ENCODE assay signal across 12 cellular contexts in genomic region chr9:84823426-84824271, GRCh38.
DNase-seq lines count a peak whose midpoint lies in the region; ATAC-seq and TF ChIP-seq lines count a peak whose summit lies in the region.
"Had no signal": no experiment of that assay in that cellular context is flagged by ENCODE, and none has a peak within 500 bp of the region (broad histone marks: within the 10 kb centered on the region; RNA-seq: fewer than 3 reads in every experiment).

No MANE protein-coding gene starts in this region.

- no peaks in the 10 kb centered on the region for H3K4me1 ChIP-seq in PC-3 (ENCODE audit: insufficient read depth, low read length)
- H3K4me1 ChIP-seq in uterus: no peaks in the 10 kb centered on the region

- H3K9me3 ChIP-seq in PC-3 (ENCODE audit: low read length) (no peaks in the 10 kb centered on the region), uterus (no peaks in the 10 kb centered on the region)

- CTCF ChIA-PET in GM10248 (lab: Yijun Ruan, JAX) (interaction anchor here (0.9 kb wide), 1 partner anchor 28 kb away, joined by 3 read pairs; no protein-coding TSS in a partner anchor), PC-3 (lab: Charles Lee) (no interaction called here)

- H3K27me3 Mint-ChIP-seq in HFFc6 (ENCODE audit: insufficient read depth): no peaks in the 10 kb centered on the region; the same call in 1 of the 2 replicates

- no peaks in the 10 kb centered on the region for H4K20me1 ChIP-seq in PC-3 (ENCODE audit: low read length)

- H3K36me3 ChIP-seq in PC-3 (ENCODE audit: low read depth, low read length) (no peaks in the 10 kb centered on the region), uterus (no peaks in the 10 kb centered on the region)

- H3K27me3 ChIP-seq in PC-3 (ENCODE audit: low read length) (no peaks in the 10 kb centered on the region; the same call in 1 of the 2 replicates), uterus (no peaks in the 10 kb centered on the region)

- H3K27ac ChIP-seq in PC-3 (ENCODE audit: low read length) (no peak overlapping the region), uterus (no peak overlapping the region)

- H3K9ac ChIP-seq in PC-3 (ENCODE audit: low read length): no peak overlapping the region

- no peak overlapping the region for H3K4me3 Mint-ChIP-seq in HFFc6

- H3K27ac Mint-ChIP-seq in HFFc6: no peak overlapping the region
- H3K27ac Mint-ChIP-seq: progenitor cell of endocrine pancreas had no signal

- BruUV-seq in PC-3 (replicated peaks; lab: Mats Ljungman, UMichigan): no TSS peak

- no peaks in the 10 kb centered on the region for H3K79me2 ChIP-seq in PC-3 (ENCODE audit: low read length)

- no peaks in the 10 kb centered on the region for H3F3A ChIP-seq in PC-3 (ENCODE audit: low read length, unreplicated experiment)

- no peaks in the 10 kb centered on the region for H3K9me2 ChIP-seq in PC-3 (replicated peaks; ENCODE audit: low read length)

- ATAC-seq in GM21390 (IDR thresholded peaks at IDR 0.05; ENCODE audit: unreplicated experiment): peak; percentile 74
- ATAC-seq in HG03439 (IDR thresholded peaks at IDR 0.05; ENCODE audit: unreplicated experiment): peak; percentile 57
- ATAC-seq in HG03565 (IDR thresholded peaks at IDR 0.05; ENCODE audit: unreplicated experiment): no peak
- ATAC-seq in PC-3: no peak

- TF ChIP-seq POLR2A in uterus (IDR thresholded peaks at IDR 0.05): no peak

- POLR2A ChIA-PET in GM10248 (lab: Yijun Ruan, JAX): interaction anchor here (0.5 kb wide), 1 partner anchor 452 kb away, joined by 4 read pairs; no protein-coding TSS in a partner anchor
- POLR2A ChIA-PET in PC-3 (lab: Charles Lee; ENCODE audit: unreplicated experiment): no interaction called here

- intact Hi-C loops in PC-3 (cut with micrococcal nuclease): no loop called here
- intact Hi-C loops in uterus (cut with DNase I; ENCODE audit: low total_unique reads): no loop called here

- DNase-seq in GM10248 (ENCODE audit: extremely low spot score): peak; percentile 18
- DNase-seq in fibroblast of the aortic adventitia (ENCODE audit: low read depth): peak; percentile 37
- no peak for DNase-seq in HFFc6
- DNase-seq in PC-3: no peak
- DNase-seq in uterus: no peak
- DNase-seq: activated T-cell treated with anti-CD3 and anti-CD28 coated beads, Interleukin-2, amount 50 U/mL, for 48 hours; kidney; T-helper 2 cell had no signal

- peaks cover 4% of the 10 kb centered on the region for H3K36me3 Mint-ChIP-seq in HFFc6 (ENCODE audit: low read depth)

- no peak for TF ChIP-seq CTCF in GM10248 (IDR thresholded peaks at IDR 0.05; ENCODE audit: control extremely low read depth, extremely low read depth, low read depth, missing control alignments)
- TF ChIP-seq CTCF in fibroblast of the aortic adventitia (IDR thresholded peaks at IDR 0.05; ENCODE audit: insufficient read depth, low read length): no peak
- no peak for TF ChIP-seq CTCF in HFFc6 (IDR thresholded peaks at IDR 0.05)
- TF ChIP-seq CTCF in PC-3 (conservative IDR thresholded peaks at IDR 0.05; ENCODE audit: low read depth, low read length): no peak
- no peak for TF ChIP-seq CTCF in uterus (IDR thresholded peaks at IDR 0.05)

- no peak overlapping the region for H2AFZ ChIP-seq in PC-3 (ENCODE audit: low read length)

- H3K4me3 ChIP-seq in fibroblast of the aortic adventitia (ENCODE audit: low read depth, low read length): no peak overlapping the region
- H3K4me3 ChIP-seq in PC-3 (ENCODE audit: low read length): no peak overlapping the region
- H3K4me3 ChIP-seq in uterus: no peak overlapping the region

- H3K9me3 Mint-ChIP-seq in HFFc6: peaks cover 14% of the 10 kb centered on the region; the same call in 1 of the 2 replicates

- no peaks in the 10 kb centered on the region for H3K4me1 Mint-ChIP-seq in HFFc6 (ENCODE audit: low read depth)

- no peak overlapping the region for H3K4me2 ChIP-seq in PC-3 (ENCODE audit: low read length)

Comparison
In these comparisons a context has a peak if more than half of its experiments do, and no peak if none do; other contexts are left out.
1. DNase-seq: peak in GM10248 (single experiment) and fibroblast of the aortic adventitia (single experiment); none in HFFc6 (single experiment), PC-3 (single experiment) and uterus (0 of 2).
2. ATAC-seq: peak in GM21390 (single experiment) and HG03439 (single experiment); none in HG03565 (single experiment) and PC-3 (single experiment).